Comparison of ENCODE assay signal across 8 cellular contexts in the genomic region with DNA sequence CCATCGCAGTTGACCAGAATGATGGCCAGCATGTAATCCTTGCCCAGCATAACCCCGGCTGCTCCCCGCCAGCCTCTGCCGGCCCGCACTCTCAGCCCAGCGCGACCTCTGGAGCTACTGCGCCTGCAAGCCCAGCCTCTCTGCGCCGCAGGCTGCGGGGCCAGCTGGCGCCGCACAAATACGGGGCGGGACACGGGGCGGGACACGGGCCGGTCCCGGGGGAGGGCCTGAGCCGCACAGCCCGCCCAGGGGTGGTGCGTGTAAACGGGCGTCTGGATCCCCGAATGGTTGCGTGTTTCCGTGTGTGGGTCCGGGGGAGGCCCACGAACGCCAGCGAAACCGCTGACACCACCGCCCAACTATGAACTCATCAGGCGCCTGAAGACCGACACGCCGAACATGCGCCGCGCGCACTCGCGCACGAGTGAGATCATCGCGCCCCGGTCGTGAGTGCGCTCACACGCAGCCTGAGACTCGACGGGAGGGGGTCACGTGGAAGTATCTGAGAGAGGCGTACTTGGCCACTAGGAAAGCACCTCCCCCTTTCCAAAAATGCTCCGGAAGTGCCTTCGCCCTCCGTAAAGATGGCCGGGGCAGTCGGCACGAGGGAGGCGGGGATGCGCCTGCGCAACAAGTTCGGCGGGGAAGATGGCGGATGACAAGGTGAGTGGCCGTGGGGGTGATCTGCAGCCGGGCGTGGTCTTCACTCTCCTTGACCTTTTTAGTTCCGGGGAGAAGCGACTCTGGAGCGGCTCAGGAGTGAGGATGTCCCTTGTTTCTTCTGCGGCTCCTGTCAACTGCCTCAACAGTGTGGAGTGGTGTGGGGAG. TPM values are rescaled to one million over a fixed set of nuclear protein-coding genes. Genes with fewer than 3 reads are reported as not detected.
DNase-seq lines count a peak whose midpoint lies in the region; ATAC-seq lines count a peak whose summit lies in the region.

Gene APBB3 (minus strand): TSS at position 403 of the 828 bp plus-strand sequence. CDS start 353 bp downstream, at position 50.
A gene with protein sequence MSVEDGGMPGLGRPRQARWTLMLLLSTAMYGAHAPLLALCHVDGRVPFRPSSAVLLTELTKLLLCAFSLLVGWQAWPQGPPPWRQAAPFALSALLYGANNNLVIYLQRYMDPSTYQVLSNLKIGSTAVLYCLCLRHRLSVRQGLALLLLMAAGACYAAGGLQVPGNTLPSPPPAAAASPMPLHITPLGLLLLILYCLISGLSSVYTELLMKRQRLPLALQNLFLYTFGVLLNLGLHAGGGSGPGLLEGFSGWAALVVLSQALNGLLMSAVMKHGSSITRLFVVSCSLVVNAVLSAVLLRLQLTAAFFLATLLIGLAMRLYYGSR (plus strand): TSS at position 633 of the 828 bp plus-strand sequence. CDS start 2,342 bp downstream, outside the sequence.

- peaks cover 45 to 71% (median 64%) of the 10 kb centered on the region in 3 donors for H3K4me1 Mint-ChIP-seq in naive B cell
- H3K4me1 Mint-ChIP-seq in stimulated activated memory B cell treated with anti-CD40 and anti-IgM and Interleukin-4, amounts not matched to agents 10 μg/mL and 1 μg/mL and 100 μg/mL, for 72 hours, result peaks cover 51% of the 10 kb centered on the region

- peaks cover 0 to 19% of the 10 kb centered on the region in 2 donors for H3K36me3 Mint-ChIP-seq in naive B cell
- H3K36me3 Mint-ChIP-seq in stimulated activated memory B cell treated with anti-CD40 and anti-IgM and Interleukin-4, amounts not matched to agents 10 μg/mL and 1 μg/mL and 100 μg/mL, for 72 hours, result peaks cover 47% of the 10 kb centered on the region

- H3K4me3 Mint-ChIP-seq in naive B cell, result peak within 1 kb of the TSS; percentile 92 to 98 (median 96)
- peak within 1 kb of the TSS; percentile 92 for H3K4me3 Mint-ChIP-seq in stimulated activated memory B cell treated with anti-CD40 and anti-IgM and Interleukin-4, amounts not matched to agents 10 μg/mL and 1 μg/mL and 100 μg/mL, for 72 hours

- H3K27ac Mint-ChIP-seq in naive B cell, result peak within 1 kb of the TSS; percentile 96 to 99 (median 98)
- H3K27ac Mint-ChIP-seq in stimulated activated memory B cell treated with anti-CD40 and anti-IgM and Interleukin-4, amounts not matched to agents 10 μg/mL and 1 μg/mL and 100 μg/mL, for 72 hours, result peak within 1 kb of the TSS; percentile 94

- peak; percentile 81 for ATAC-seq in GM21825 (IDR thresholded peaks at IDR 0.05; ENCODE audit: unreplicated experiment)
- peak; percentile 86 for ATAC-seq in naive B cell (ENCODE audit: low read depth in 2 of 2)
- peak; percentile 97 for ATAC-seq in stimulated activated memory B cell treated with anti-CD40 and anti-IgM and Interleukin-4, amounts not matched to agents 10 μg/mL and 1 μg/mL and 100 μg/mL, for 72 hours

- DNase-seq in DMS79 treated with DMSO at 0.1 percent for 48 hours (lab: John Stamatoyannopoulos, UW), result peak; percentile 82
- DNase-seq in LHCN-M2 (ENCODE audit: low read depth), result peak; percentile 99
- DNase-seq in RPMI8226, result peak; percentile 98
- DNase-seq in activated T-helper 1 cell treated with anti-CD3 and anti-CD28 coated beads, Interleukin-2, amount 50 U/mL, for 16 hours (ENCODE audit: low read depth in 1 of 2, low spot score in 1 of 2), result peak; percentile 90 to 95
- DNase-seq in fibroblast of gingiva (ENCODE audit: low read depth), result peak; percentile 100
- DNase-seq in naive B cell, result peak; percentile 98

- H3K27me3 Mint-ChIP-seq in naive B cell, result no peaks in the 10 kb centered on the region
- H3K27me3 Mint-ChIP-seq in stimulated activated memory B cell treated with anti-CD40 and anti-IgM and Interleukin-4, amounts not matched to agents 10 μg/mL and 1 μg/mL and 100 μg/mL, for 72 hours, result no peaks in the 10 kb centered on the region

- peaks cover 0 to 1% (median 0%) of the 10 kb centered on the region in 7 donors for H3K9me3 Mint-ChIP-seq in naive B cell
- no peaks in the 10 kb centered on the region for H3K9me3 Mint-ChIP-seq in stimulated activated memory B cell treated with anti-CD40 and anti-IgM and Interleukin-4, amounts not matched to agents 10 μg/mL and 1 μg/mL and 100 μg/mL, for 72 hours

RNA-seq across cellular contexts. Expression of gene APBB3, which starts in this region (rescaled TPM):
- 17.2 and 19.4 TPM in 2 replicates for total RNA-seq in LHCN-M2 (2014; rRNA removed)
- 11.6 TPM for polyA plus RNA-seq in LHCN-M2 (2012)
- polyA plus RNA-seq in naive B cell (ENCODE audit: low read depth in 6 of 6), result 1 to 10 TPM in 5 of 6 donors, not detected in 1; 6.3 to 9.0 (median 7.9) TPM

RNA-seq across cellular contexts. Expression of the second gene that starts in this region (rescaled TPM):
- total RNA-seq in LHCN-M2 (2014; rRNA removed), result 51.0 and 56.2 TPM in 2 replicates
- polyA plus RNA-seq in LHCN-M2 (2012), result 128 TPM
- polyA plus RNA-seq in naive B cell (ENCODE audit: low read depth in 6 of 6), result 100 to 1,000 TPM in 1 of 6 donors, 10 to 100 TPM in 5; 66.8 to 107 (median 74.6) TPM

Comparison
In these comparisons a context has a peak if more than half of its experiments do, and no peak if none do; other contexts are left out.
1. Peak in every context shown above with its lines: DNase-seq and ATAC-seq.